Comparison of ENCODE assay signal across 19 cellular contexts in genomic region chr10:95049919-95050318, GRCh38. TPM values are rescaled to one million over a fixed set of nuclear protein-coding genes. Genes with fewer than 3 reads are reported as not detected.
DNase-seq lines count a peak whose midpoint lies in the region; ATAC-seq and TF ChIP-seq lines count a peak whose summit lies in the region.
"Had no signal": no experiment of that assay in that cellular context is flagged by ENCODE, and none has a peak within 500 bp of the region (broad histone marks: within the 10 kb centered on the region; RNA-seq: fewer than 3 reads in every experiment).

No MANE protein-coding gene starts in this region.

- H3K4me1 ChIP-seq in thyroid gland = peaks cover 18 to 20% of the 10 kb centered on the region in 2 donors
- H3K4me1 ChIP-seq: Caco-2 had no signal

- H3K9me3 Mint-ChIP-seq in nephron progenitor cell = no peaks in the 10 kb centered on the region
- peaks cover 0 to 10% (median 4%) of the 10 kb centered on the region in 7 donors for H3K9me3 Mint-ChIP-seq in CD14-positive monocyte

- H3K36me3 ChIP-seq in thyroid gland = no peaks in the 10 kb centered on the region

- H3K27me3 Mint-ChIP-seq in nephron progenitor cell (ENCODE audit: low read depth, poor library complexity) (peaks cover 3% of the 10 kb centered on the region), CD14-positive monocyte (ENCODE audit: low read depth in 3 of 3) (no peaks in the 10 kb centered on the region)

- DNase-seq in left lobe of liver (ENCODE audit: low spot score) (no peak), nephron progenitor cell (no peak), thyroid gland (peak; percentile 55 to 76), CD14-positive monocyte (ENCODE audit: low spot score) (no peak)
- no peak for DNase-seq in activated CD4-positive, CD25-positive, alpha-beta regulatory T cell treated with anti-CD3 and anti-CD28 coated beads, Interleukin-2, amount 50 U/mL, for 72 hours
- DNase-seq: C1 segment of cervical spinal cord; Caco-2; CD4-positive, CD25-positive, alpha-beta regulatory T cell; CD8-positive, alpha-beta T cell; DMS153; DND-41; GM23248; H9 had no signal

- no peaks in the 10 kb centered on the region for H3K9me3 ChIP-seq in thyroid gland

- H3K27ac Mint-ChIP-seq in nephron progenitor cell = peak overlapping the region; percentile 68
- peak overlapping the region in 1 of 7 donors; percentile 58 for H3K27ac Mint-ChIP-seq in CD14-positive monocyte
- H3K27ac Mint-ChIP-seq: CD4-positive, CD25-positive, alpha-beta regulatory T cell; CD8-positive, alpha-beta T cell; H9 had no signal

- TF ChIP-seq CTCF in nephron progenitor cell (IDR thresholded peaks at IDR 0.05) (no peak), thyroid gland (IDR thresholded peaks at IDR 0.05) (no peak), CD14-positive monocyte (IDR thresholded peaks at IDR 0.05) (no peak)

- ATAC-seq in left lobe of liver (peak; percentile 19), HG02763 (IDR thresholded peaks at IDR 0.05; ENCODE audit: unreplicated experiment) (no peak)
- ATAC-seq: CD8-positive, alpha-beta T cell; HCT116 had no signal

- 39 to 58% methylated on average over 2 of the region's 2 CpGs for WGBS in thyroid gland, 2 donors

- peak overlapping the region; percentile 58 to 77 (median 77) for H3K27ac ChIP-seq in thyroid gland
- H3K27ac ChIP-seq: GM23248 had no signal

- H3K4me3 ChIP-seq in thyroid gland (replicated peaks in 1 of 3) = no peak overlapping the region
- H3K4me3 ChIP-seq: GM23248 had no signal

- H3K36me3 Mint-ChIP-seq in nephron progenitor cell (ENCODE audit: low read depth) (no peaks in the 10 kb centered on the region), CD14-positive monocyte (no peaks in the 10 kb centered on the region)
- H3K36me3 Mint-ChIP-seq: CD4-positive, CD25-positive, alpha-beta regulatory T cell; CD8-positive, alpha-beta T cell had no signal

- H3K4me3 Mint-ChIP-seq in nephron progenitor cell (no peak overlapping the region), CD14-positive monocyte (no peak overlapping the region)
- H3K4me3 Mint-ChIP-seq: CD4-positive, CD25-positive, alpha-beta regulatory T cell; CD8-positive, alpha-beta T cell; H9 had no signal

- TF ChIP-seq POLR2A in thyroid gland (IDR thresholded peaks at IDR 0.05) = no peak

- H3K27me3 ChIP-seq in thyroid gland = no peaks in the 10 kb centered on the region

- intact Hi-C loops in thyroid gland (cut with DNase I) (no loop called here), CD14-positive monocyte (cut with micrococcal nuclease) (no loop called here)

- H3K4me1 Mint-ChIP-seq in nephron progenitor cell = no peaks in the 10 kb centered on the region
- H3K4me1 Mint-ChIP-seq in CD14-positive monocyte = no peaks in the 10 kb centered on the region
- H3K4me1 Mint-ChIP-seq: CD4-positive, CD25-positive, alpha-beta regulatory T cell; H9 had no signal

RNA-seq across cellular contexts. Expression of gene CYP2C8, which starts 19.4 kb away (rescaled TPM):
- total RNA-seq in left lobe of liver (1,524 TPM), thyroid gland (1 to 10 TPM in 2 of 4 donors, under 1 TPM in 1, not detected in 1; 0.40 to 3.4 (median 1.6) TPM)
- not detected for polyA plus RNA-seq in CD14-positive monocyte
- total RNA-seq: A172; A673; CD4-positive, CD25-positive, alpha-beta regulatory T cell; GM23248; H4 had no signal
- polyA plus RNA-seq: BJ; CD4-positive, CD25-positive, alpha-beta regulatory T cell; GM23248 had no signal

Comparison
In these comparisons a context has a peak if more than half of its experiments do, and no peak if none do; other contexts are left out.
1. DNase-seq: peak in thyroid gland (2 of 2); none in left lobe of liver (single experiment), nephron progenitor cell (single experiment), CD14-positive monocyte (single experiment) and activated CD4-positive, CD25-positive, alpha-beta regulatory T cell treated with anti-CD3 and anti-CD28 coated beads, Interleukin-2, amount 50 U/mL, for 72 hours (single experiment).
2. RNA of gene CYP2C8, which starts 19.4 kb away (total RNA-seq): 1,524 TPM in left lobe of liver (single experiment); 0.40 to 3.4 TPM in thyroid gland; every median in the first group is over 100 times any median in the second.